Comparison of ENCODE assay signal across 13 cellular contexts in genomic region chr17:78762007-78762406, GRCh38. TPM values are rescaled to one million over a fixed set of nuclear protein-coding genes. Genes with fewer than 3 reads are reported as not detected.
DNase-seq lines count a peak whose midpoint lies in the region; ATAC-seq and TF ChIP-seq lines count a peak whose summit lies in the region.
"Had no signal": no experiment of that assay in that cellular context is flagged by ENCODE, and none has a peak within 500 bp of the region (broad histone marks: within the 10 kb centered on the region; RNA-seq: fewer than 3 reads in every experiment).

No MANE protein-coding gene starts in this region.

- H3K4me1 Mint-ChIP-seq in activated CD4-positive, alpha-beta T cell treated with anti-CD3 and anti-CD28 coated beads, Interleukin-2, amount 10 ng/mL, durations not matched to agents 7 days and 5 days = peaks cover 73% of the 10 kb centered on the region
- H3K4me1 Mint-ChIP-seq in T-cell = peaks cover 75 to 79% (median 77%) of the 10 kb centered on the region in 3 donors

- H3K79me2 ChIP-seq in parathyroid adenoma = peaks cover 18% of the 10 kb centered on the region

- H3K36me3 Mint-ChIP-seq in activated CD4-positive, alpha-beta T cell treated with anti-CD3 and anti-CD28 coated beads, Interleukin-2, amount 10 ng/mL, durations not matched to agents 7 days and 5 days (ENCODE audit: low read depth) = peaks cover 28% of the 10 kb centered on the region
- peaks cover 8% of the 10 kb centered on the region for H3K36me3 Mint-ChIP-seq in T-cell

- POLR2A ChIA-PET in activated CD4-positive, alpha-beta T cell treated with anti-CD3 and anti-CD28 coated beads, Interleukin-2, amount 10 ng/mL, durations not matched to agents 7 days and 5 days (lab: Charles Lee) = no interaction called here
- POLR2A ChIA-PET in T-cell (lab: Charles Lee) = interaction anchor here in 1 of 2 donors (0.6 kb wide), 1 partner anchor 31 kb away, joined by 3 read pairs; no protein-coding TSS in a partner anchor

- ATAC-seq in T-cell (replicated peaks in 1 of 4) = no peak
- no peak for ATAC-seq in HG02840 (IDR thresholded peaks at IDR 0.05; ENCODE audit: low FRiP score, unreplicated experiment)

- H3K27ac ChIP-seq in effector memory CD4-positive, alpha-beta T cell (ENCODE audit: insufficient read depth, low read length, poor library complexity, severe bottlenecking) = peak overlapping the region; percentile 52
- H3K27ac ChIP-seq in parathyroid adenoma = peak overlapping the region; percentile 38

- H3K9me3 ChIP-seq in effector memory CD4-positive, alpha-beta T cell (ENCODE audit: control insufficient read depth, low read length) = no peaks in the 10 kb centered on the region
- H3K9me3 ChIP-seq in parathyroid adenoma (ENCODE audit: control insufficient read depth, low read length) = no peaks in the 10 kb centered on the region
- H3K9me3 ChIP-seq: transverse colon had no signal

- TF ChIP-seq CTCF in parathyroid adenoma (IDR thresholded peaks at IDR 0.05) = no peak

- no peaks in the 10 kb centered on the region for H3K27me3 ChIP-seq in effector memory CD4-positive, alpha-beta T cell (replicated peaks; ENCODE audit: control insufficient read depth, insufficient read depth, low read length, poor library complexity, severe bottlenecking)
- H3K27me3 ChIP-seq in parathyroid adenoma (ENCODE audit: control insufficient read depth, insufficient read depth, low read length) = no peaks in the 10 kb centered on the region
- H3K27me3 ChIP-seq: transverse colon had no signal

- no peak overlapping the region for H3K4me3 Mint-ChIP-seq in activated CD4-positive, alpha-beta T cell treated with anti-CD3 and anti-CD28 coated beads, Interleukin-2, amount 10 ng/mL, durations not matched to agents 7 days and 5 days
- H3K4me3 Mint-ChIP-seq in T-cell = peak overlapping the region in 2 of 3 donors; percentile 40 to 45

- H3K4me2 ChIP-seq in parathyroid adenoma (ENCODE audit: low read length) = no peak overlapping the region

- no peak for DNase-seq in activated CD4-positive, alpha-beta T cell treated with anti-CD3 and anti-CD28 coated beads, Interleukin-2, amount 10 ng/mL, durations not matched to agents 7 days and 5 days
- no peak for DNase-seq in activated CD4-positive, alpha-beta T cell treated with anti-CD3 and anti-CD28 coated beads, Interleukin-2, amount 50 U/mL, for 1 hour
- DNase-seq in T-cell = no peak
- DNase-seq in effector memory CD4-positive, alpha-beta T cell = no peak
- DNase-seq in MV-4-11 (lab: John Stamatoyannopoulos, UW) = no peak
- no peak for DNase-seq in NCI-H2081 (lab: John Stamatoyannopoulos, UW)
- DNase-seq: effector CD4-positive, alpha-beta T cell; Kasumi-1; left cardiac atrium; NCI-H2029 treated with DMSO at 0.1 percent for 48 hours; transverse colon had no signal

- no peak overlapping the region for H3K4me3 ChIP-seq in effector memory CD4-positive, alpha-beta T cell (ENCODE audit: insufficient read depth, low read depth, low read length, poor library complexity, severe bottlenecking)
- H3K4me3 ChIP-seq in parathyroid adenoma (ENCODE audit: low read depth, low read length) = no peak overlapping the region
- H3K4me3 ChIP-seq: transverse colon had no signal

- H3K27me3 Mint-ChIP-seq in activated CD4-positive, alpha-beta T cell treated with anti-CD3 and anti-CD28 coated beads, Interleukin-2, amount 10 ng/mL, durations not matched to agents 7 days and 5 days = no peaks in the 10 kb centered on the region
- no peaks in the 10 kb centered on the region for H3K27me3 Mint-ChIP-seq in T-cell

- CTCF ChIA-PET in activated CD4-positive, alpha-beta T cell treated with anti-CD3 and anti-CD28 coated beads, Interleukin-2, amount 10 ng/mL, durations not matched to agents 7 days and 5 days (lab: Charles Lee) = no interaction called here
- CTCF ChIA-PET in T-cell (lab: Charles Lee) = interaction anchor here (0.6 to 0.8 kb wide), 3 partner anchors 19 to 26 kb away, joined by 3 to 4 read pairs (median 3); no protein-coding TSS in a partner anchor

- no peaks in the 10 kb centered on the region for H3K9me3 Mint-ChIP-seq in activated CD4-positive, alpha-beta T cell treated with anti-CD3 and anti-CD28 coated beads, Interleukin-2, amount 10 ng/mL, durations not matched to agents 7 days and 5 days
- H3K9me3 Mint-ChIP-seq in T-cell = no peaks in the 10 kb centered on the region

- H2AFZ ChIP-seq in parathyroid adenoma = no peak overlapping the region

- H3K36me3 ChIP-seq in effector memory CD4-positive, alpha-beta T cell (ENCODE audit: control insufficient read depth, insufficient read depth, low read length) = no peaks in the 10 kb centered on the region
- no peaks in the 10 kb centered on the region for H3K36me3 ChIP-seq in parathyroid adenoma (ENCODE audit: control insufficient read depth, insufficient read depth, low read length)
- H3K36me3 ChIP-seq: transverse colon had no signal

- no peak overlapping the region for H3K9ac ChIP-seq in parathyroid adenoma

- peaks cover 86% of the 10 kb centered on the region for H3K4me1 ChIP-seq in effector memory CD4-positive, alpha-beta T cell (ENCODE audit: control insufficient read depth, insufficient read depth, low read length, poor library complexity, severe bottlenecking)
- H3K4me1 ChIP-seq in parathyroid adenoma = no peaks in the 10 kb centered on the region

- H3K27ac Mint-ChIP-seq in activated CD4-positive, alpha-beta T cell treated with anti-CD3 and anti-CD28 coated beads, Interleukin-2, amount 10 ng/mL, durations not matched to agents 7 days and 5 days = peak overlapping the region; percentile 71
- peak overlapping the region; percentile 88 to 92 for H3K27ac Mint-ChIP-seq in T-cell

RNA-seq across cellular contexts. Expression of gene CYTH1, which starts 20.1 kb away (rescaled TPM):
- 100 to 1,000 TPM; 244 to 251 TPM for total RNA-seq in activated CD4-positive, alpha-beta T cell treated with anti-CD3 and anti-CD28 coated beads, Interleukin-2, amount 10 ng/mL, durations not matched to agents 7 days and 5 days
- 100 to 1,000 TPM; 357 to 509 (median 372) TPM for total RNA-seq in T-cell
